In genomic region chr7:1144269-1144771, GRCh38 we compare ENCODE assay signal across 8 cellular contexts. TPM values are rescaled to one million over a fixed set of nuclear protein-coding genes. Genes with fewer than 3 reads are reported as not detected.
DNase-seq lines count a peak whose midpoint lies in the region; ATAC-seq lines count a peak whose summit lies in the region.

No MANE protein-coding gene starts in this region.

- no peaks in the 10 kb centered on the region for H3K27me3 Mint-ChIP-seq in naive B cell
- no peaks in the 10 kb centered on the region for H3K27me3 Mint-ChIP-seq in effector memory CD8-positive, alpha-beta T cell

- DNase-seq in Daoy (ENCODE audit: low read depth) (peak; percentile 43), NCI-H2107 (lab: John Stamatoyannopoulos, UW) (peak; percentile 64), cerebellar cortex (ENCODE audit: low spot score) (peak; percentile 91), naive B cell (no peak)
- no peak for DNase-seq in effector memory CD8-positive, alpha-beta T cell

- peak overlapping the region; percentile 49 to 93 (median 76) for H3K27ac Mint-ChIP-seq in naive B cell
- no peak overlapping the region for H3K27ac Mint-ChIP-seq in effector memory CD8-positive, alpha-beta T cell

- H3K4me3 Mint-ChIP-seq in naive B cell = peak overlapping the region in 1 of 8 donors; percentile 43
- H3K4me3 Mint-ChIP-seq in effector memory CD8-positive, alpha-beta T cell = no peak overlapping the region

- no peaks in the 10 kb centered on the region for H3K9me3 Mint-ChIP-seq in naive B cell
- H3K9me3 Mint-ChIP-seq in effector memory CD8-positive, alpha-beta T cell = no peaks in the 10 kb centered on the region

- H3K4me1 Mint-ChIP-seq in naive B cell = peaks cover 21 to 32% (median 22%) of the 10 kb centered on the region in 3 donors
- H3K4me1 Mint-ChIP-seq in effector memory CD8-positive, alpha-beta T cell (ENCODE audit: low read depth in 2 of 2) = no peaks in the 10 kb centered on the region

- ATAC-seq in naive B cell (ENCODE audit: low read depth in 2 of 2) = peak; percentile 44 to 46
- no peak for ATAC-seq in GM21786 (IDR thresholded peaks at IDR 0.05; ENCODE audit: unreplicated experiment)
- ATAC-seq in GM21723 (IDR thresholded peaks at IDR 0.05; ENCODE audit: unreplicated experiment) = no peak
- no peak for ATAC-seq in effector memory CD8-positive, alpha-beta T cell (replicated peaks)
- ATAC-seq in GM19397 (IDR thresholded peaks at IDR 0.05; ENCODE audit: unreplicated experiment) = no peak

- H3K36me3 Mint-ChIP-seq in naive B cell = no peaks in the 10 kb centered on the region
- peaks cover 3% of the 10 kb centered on the region for H3K36me3 Mint-ChIP-seq in effector memory CD8-positive, alpha-beta T cell (ENCODE audit: insufficient read depth)

RNA-seq across cellular contexts. Expression of gene ZFAND2A, which starts 15.7 kb away (rescaled TPM):
- 51.4 and 57.3 TPM in 2 replicates for total RNA-seq in Daoy (2014; rRNA removed; shearing (Covaris generic))
- polyA plus RNA-seq in naive B cell (ENCODE audit: low read depth in 6 of 6) = 10 to 100 TPM; 59.3 to 73.5 (median 67.9) TPM

RNA-seq across cellular contexts. Expression of gene GPER1, which starts 56.4 kb away (rescaled TPM):
- 0.40 and 4.5 TPM in 2 replicates for total RNA-seq in Daoy (2014; rRNA removed; shearing (Covaris generic))
- under 1 TPM in 3 of 6 donors, not detected in 3; 0.40 to 0.88 (median 0.65) TPM for polyA plus RNA-seq in naive B cell (ENCODE audit: low read depth in 6 of 6)

Comparison
In these comparisons a context has a peak if more than half of its experiments do, and no peak if none do; other contexts are left out.
1. DNase-seq: peak in Daoy (single experiment), NCI-H2107 (single experiment) and cerebellar cortex (single experiment); none in naive B cell (single experiment) and effector memory CD8-positive, alpha-beta T cell (0 of 3).
2. ATAC-seq: peak in naive B cell (2 of 2); none in GM21786 (single experiment), GM21723 (single experiment), effector memory CD8-positive, alpha-beta T cell (single experiment) and GM19397 (single experiment).
3. H3K27ac Mint-ChIP-seq: peak in naive B cell (6 of 6); none in effector memory CD8-positive, alpha-beta T cell (0 of 2).